ENCODE assay signal across 3 cellular contexts in genomic region chr7:27071622-27072390, GRCh38.
TF ChIP-seq lines count a peak whose summit lies in the region.

No MANE protein-coding gene starts in this region.

TF ChIP-seq in HEK293T, 16 proteins besides CTCF, POLR2A, EP300 and RAD21:
- TF ChIP-seq PKNOX1 (IDR thresholded peaks at IDR 0.05), result peak; percentile 75
- no peak for TF ChIP-seq ARNT (IDR thresholded peaks at IDR 0.05)
- TF ChIP-seq FOXA1 (IDR thresholded peaks at IDR 0.05), result no peak
- no peak for TF ChIP-seq HDGF (IDR thresholded peaks at IDR 0.05; ENCODE audit: borderline replicate concordance)

TF ChIP-seq in GM12878, 131 proteins besides CTCF, POLR2A, EP300 and RAD21:
- no peak for TF ChIP-seq MEF2A (IDR thresholded peaks at IDR 0.05; ENCODE audit: insufficient read depth, low read depth, low read length)
- no peak for TF ChIP-seq CUX1 (IDR thresholded peaks at IDR 0.05; ENCODE audit: insufficient replicate concordance, low read depth, low read length)
- TF ChIP-seq PAX8 (IDR thresholded peaks at IDR 0.05), result no peak
- TF ChIP-seq TBL1XR1 (IDR thresholded peaks at IDR 0.05; ENCODE audit: low read depth, low read length), result no peak
- TF ChIP-seq ZBTB11 (CRISPR knock-in tag; IDR thresholded peaks at IDR 0.05), result no peak
- TF ChIP-seq NR2C1 (IDR thresholded peaks at IDR 0.05), result no peak
- no peak for TF ChIP-seq ELK1 (IDR thresholded peaks at IDR 0.05; ENCODE audit: low read depth, low read length)
- TF ChIP-seq SIN3A (IDR thresholded peaks at IDR 0.05; ENCODE audit: low read depth, low read length), result no peak
- no peak for TF ChIP-seq BRCA1 (IDR thresholded peaks at IDR 0.05; ENCODE audit: low read depth, low read length)

TF ChIP-seq in GM23338, 12 proteins besides CTCF, POLR2A, EP300 and RAD21:
- no peak for TF ChIP-seq NANOG (IDR thresholded peaks at IDR 0.05; ENCODE audit: borderline replicate concordance)
- TF ChIP-seq ZNF462 (CRISPR knock-in tag; IDR thresholded peaks at IDR 0.05), result no peak
- TF ChIP-seq ZNF331 (CRISPR knock-in tag; IDR thresholded peaks at IDR 0.05; ENCODE audit: low read depth), result no peak
- TF ChIP-seq REST (IDR thresholded peaks at IDR 0.05; ENCODE audit: unreplicated experiment), result no peak
- TF ChIP-seq EZH2 (IDR thresholded peaks at IDR 0.05; ENCODE audit: low read depth, unreplicated experiment), result no peak
- no peak for TF ChIP-seq EZH2phosphoT487 (IDR thresholded peaks at IDR 0.05; ENCODE audit: unreplicated experiment)
- TF ChIP-seq CREB1 (CRISPR knock-in tag; IDR thresholded peaks at IDR 0.05; ENCODE audit: low read depth), result no peak
- TF ChIP-seq ZNF114 (CRISPR knock-in tag; IDR thresholded peaks at IDR 0.05), result no peak
- TF ChIP-seq STAT1 (IDR thresholded peaks at IDR 0.05; ENCODE audit: unreplicated experiment), result no peak
- no peak for TF ChIP-seq POLR2AphosphoS5 (IDR thresholded peaks at IDR 0.05; ENCODE audit: low read depth)
- TF ChIP-seq JUNB (IDR thresholded peaks at IDR 0.05; ENCODE audit: unreplicated experiment), result no peak
- TF ChIP-seq ETS1 (IDR thresholded peaks at IDR 0.05), result no peak
